Comparison of ENCODE assay signal across 1 cellular context in genomic region chr11:130241697-130242096, GRCh38.
TF ChIP-seq lines count a peak whose summit lies in the region.

No MANE protein-coding gene starts in this region.

TF ChIP-seq in SK-N-SH treated with all-trans-retinoic acid at 6 μM for 48 hours, 23 proteins besides CTCF, POLR2A, EP300 and RAD21 (continued from another document):
- no peak for TF ChIP-seq TSHZ2 (CRISPR knock-in tag; IDR thresholded peaks at IDR 0.05)
- TF ChIP-seq ZNF565 (CRISPR knock-in tag; conservative IDR thresholded peaks at IDR 0.05; ENCODE audit: low read depth) = no peak
- TF ChIP-seq PPARA (CRISPR knock-in tag; IDR thresholded peaks at IDR 0.05; ENCODE audit: borderline replicate concordance) = no peak
- no peak for TF ChIP-seq ZC3H10 (CRISPR knock-in tag; IDR thresholded peaks at IDR 0.05)
- no peak for TF ChIP-seq ZNF70 (CRISPR knock-in tag; IDR thresholded peaks at IDR 0.05)
- no peak for TF ChIP-seq SNAI2 (CRISPR knock-in tag; IDR thresholded peaks at IDR 0.05)
- TF ChIP-seq TOX (CRISPR knock-in tag; IDR thresholded peaks at IDR 0.05; ENCODE audit: borderline replicate concordance) = no peak
- no peak for TF ChIP-seq CREB5 (CRISPR knock-in tag; IDR thresholded peaks at IDR 0.05; ENCODE audit: low read depth)
- TF ChIP-seq PATZ1 (CRISPR knock-in tag; IDR thresholded peaks at IDR 0.05; ENCODE audit: borderline replicate concordance) = no peak
- TF ChIP-seq POU6F1 (CRISPR knock-in tag; IDR thresholded peaks at IDR 0.05; ENCODE audit: borderline replicate concordance, low read depth) = no peak
